11 cellular contexts compared by ENCODE assay signal in the genomic region with DNA sequence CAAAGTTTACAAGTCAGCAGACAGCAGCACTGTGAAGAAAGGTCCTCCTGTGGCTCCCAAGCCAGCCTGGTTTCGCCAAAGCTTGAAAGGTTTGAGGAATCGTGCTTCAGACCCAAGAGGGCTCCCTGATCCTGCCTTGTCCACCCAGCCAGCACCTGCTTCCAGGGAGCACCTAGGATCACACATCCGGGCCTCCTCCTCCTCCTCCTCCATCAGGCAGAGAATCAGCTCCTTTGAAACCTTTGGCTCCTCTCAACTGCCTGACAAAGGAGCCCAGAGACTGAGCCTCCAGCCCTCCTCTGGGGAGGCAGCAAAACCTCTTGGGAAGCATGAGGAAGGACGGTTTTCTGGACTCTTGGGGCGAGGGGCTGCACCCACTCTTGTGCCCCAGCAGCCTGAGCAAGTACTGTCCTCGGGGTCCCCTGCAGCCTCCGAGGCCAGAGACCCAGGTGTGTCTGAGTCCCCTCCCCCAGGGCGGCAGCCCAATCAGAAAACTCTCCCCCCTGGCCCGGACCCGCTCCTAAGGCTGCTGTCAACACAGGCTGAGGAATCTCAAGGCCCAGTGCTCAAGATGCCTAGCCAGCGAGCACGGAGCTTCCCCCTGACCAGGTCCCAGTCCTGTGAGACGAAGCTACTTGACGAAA. TPM values are rescaled to one million over a fixed set of nuclear protein-coding genes. Genes with fewer than 3 reads are reported as not detected.
A peak's percentile ranks its signal among the peaks of the same experiment; 100 is the strongest.
DNase-seq lines count a peak whose midpoint lies in the region; ATAC-seq, FAIRE-seq and TF ChIP-seq lines count a peak whose summit lies in the region.
"Had no signal": no experiment of that assay in that cellular context is flagged by ENCODE, and none has a peak within 500 bp of the region (broad histone marks: within the 10 kb centered on the region; RNA-seq: fewer than 3 reads in every experiment).

No MANE protein-coding gene starts in this region.

- no peaks in the 10 kb centered on the region for H3K27me3 ChIP-seq in GM06990 (replicated peaks; ENCODE audit: control insufficient read depth, insufficient read depth, low read length)
- H3K27me3 ChIP-seq in K562 (ENCODE audit: control insufficient read depth in 2 of 2, insufficient read depth in 2 of 2, low read length in 2 of 2): no peaks in the 10 kb centered on the region
- no peaks in the 10 kb centered on the region for H3K27me3 ChIP-seq in small intestine (ENCODE audit: control insufficient read depth in 2 of 2, insufficient read depth in 2 of 2, low read length in 2 of 2)

- no peak overlapping the region for H3K9ac ChIP-seq in K562 (ENCODE audit: insufficient read depth in 1 of 2, low read depth in 2 of 2, low read length in 2 of 2)

- H3K9me3 ChIP-seq in KOPT-K1 (ENCODE audit: insufficient read depth, low read length, poor library complexity, severe bottlenecking): no peaks in the 10 kb centered on the region
- no peaks in the 10 kb centered on the region for H3K9me3 ChIP-seq in K562 (replicated peaks; ENCODE audit: control insufficient read depth, insufficient read depth, low read depth, low read length)
- H3K9me3 ChIP-seq in small intestine (ENCODE audit: control insufficient read depth, low read depth): no peaks in the 10 kb centered on the region

- no peak for ATAC-seq in K562
- ATAC-seq in GM19351 (IDR thresholded peaks at IDR 0.05; ENCODE audit: unreplicated experiment): no peak

- no peak for DNase-seq in GM06990 (ENCODE audit: extremely low read depth, insufficient read length)
- DNase-seq in K562 (ENCODE audit: extremely low read depth in 1 of 4, low spot score in 3 of 4): no peak
- DNase-seq in small intestine: no peak
- no peak for DNase-seq in G401 (ENCODE audit: low spot score)
- no peak for DNase-seq in OCI-M1 (lab: John Stamatoyannopoulos, UW)
- no peak for DNase-seq in DMS53 treated with DMSO at 0.1 percent for 48 hours (lab: John Stamatoyannopoulos, UW; ENCODE audit: unreplicated experiment)
- DNase-seq: hypothalamus; NCI-H2029 treated with DMSO at 0.1 percent for 48 hours; stimulated activated CD4-positive, alpha-beta T cell treated with anti-CD3 and anti-CD28 coated beads, Interleukin-2, amount 100 ng/mL, for 24 hours had no signal

- H3K27ac ChIP-seq in KOPT-K1 (ENCODE audit: low read depth, low read length, poor library complexity, severe bottlenecking) (peak overlapping the region; percentile 98), K562 (ENCODE audit: extremely low read depth, low read depth, low read length) (no peak overlapping the region), small intestine (ENCODE audit: low read depth in 1 of 2, low read length in 1 of 2) (peak overlapping the region; percentile 42 to 85)

- no peak overlapping the region for H2AFZ ChIP-seq in K562 (ENCODE audit: low read depth, low read length)

- WGBS in K562 (ENCODE audit: insufficient coverage, low coverage, missing lambda C conversion rate): 32% methylated on average over 14 of the region's 14 CpGs
- 71 to 80% (median 74%) methylated on average over 14 of the region's 14 CpGs for WGBS in small intestine, 3 donors

- POLR2A ChIA-PET in K562 (lab: Yijun Ruan, JAX): interaction anchor here (0.7 to 1.6 kb wide), 2 partner anchors 9 to 10 kb away, joined by 4 to 5 read pairs; no protein-coding TSS in a partner anchor

- H3K36me3 ChIP-seq in GM06990 (ENCODE audit: control insufficient read depth, insufficient read depth, low read length): peaks cover 36% of the 10 kb centered on the region
- H3K36me3 ChIP-seq in KOPT-K1 (ENCODE audit: insufficient read depth, low read length): peaks cover 60% of the 10 kb centered on the region
- peaks cover 13% of the 10 kb centered on the region; the same call in 1 of the 3 replicates for H3K36me3 ChIP-seq in K562 (ENCODE audit: control insufficient read depth, insufficient read depth, low read length)
- no peaks in the 10 kb centered on the region for H3K36me3 ChIP-seq in small intestine (ENCODE audit: control insufficient read depth in 2 of 2, insufficient read depth in 2 of 2, low read length in 2 of 2)

- no peak overlapping the region for H3K4me2 ChIP-seq in K562 (ENCODE audit: insufficient read depth, low read length)

- no TSS peak for BruUV-seq in K562 (replicated peaks; lab: Mats Ljungman, UMichigan)

- TF ChIP-seq POLR2A in K562 (conservative IDR thresholded peaks at IDR 0.05): no peak

- no peaks in the 10 kb centered on the region for H3K4me1 ChIP-seq in K562 (replicated peaks in 1 of 2; ENCODE audit: control insufficient read depth in 2 of 2, insufficient read depth in 2 of 2, low read length in 2 of 2)
- no peaks in the 10 kb centered on the region for H3K4me1 ChIP-seq in small intestine (ENCODE audit: control insufficient read depth in 2 of 2, insufficient read depth in 1 of 2, low read depth in 1 of 2, low read length in 1 of 2)

- FAIRE-seq in K562 (lab: Jason Lieb, UNC) (no peak), small intestine (lab: Jason Lieb, UNC) (no peak)

- in situ Hi-C loops in K562 (cut with MboI): no loop called here
- in situ Hi-C loops in G401 (cut with HindIII; ENCODE audit: low sequenced_read_pairs): no loop called here

- intact Hi-C loops in K562 (cut with micrococcal nuclease): no loop called here

- H3K9me1 ChIP-seq in K562 (ENCODE audit: control insufficient read depth, insufficient read depth, low read length): no peaks in the 10 kb centered on the region

- no peak for TF ChIP-seq RAD21 in K562 (CRISPR knock-in tag; conservative IDR thresholded peaks at IDR 0.05 in 1 of 2, IDR thresholded peaks at IDR 0.05 in 1 of 2)

- H3K4me3 ChIP-seq in GM06990 (replicated peaks; ENCODE audit: low read depth, low read length): peak overlapping the region; percentile 73
- no peak overlapping the region for H3K4me3 ChIP-seq in K562
- H3K4me3 ChIP-seq in small intestine (ENCODE audit: low read depth in 1 of 2, low read length in 2 of 2): peak overlapping the region; percentile 38 to 51

- H3K79me2 ChIP-seq in K562 (ENCODE audit: control insufficient read depth, insufficient read depth, low read length): no peaks in the 10 kb centered on the region

- CTCF ChIA-PET in K562 (lab: Yijun Ruan, JAX; ENCODE audit: low intra/inter-chr PET ratio): no interaction called here

- no peak for TF ChIP-seq EP300 in K562 (IDR thresholded peaks at IDR 0.05; ENCODE audit: low read length)

- no peaks in the 10 kb centered on the region; the same call in 1 of the 2 replicates for H4K20me1 ChIP-seq in K562 (replicated peaks; ENCODE audit: control insufficient read depth, insufficient read depth, low read length)

- TF ChIP-seq CTCF in GM06990 (IDR thresholded peaks at IDR 0.05; ENCODE audit: insufficient read depth, low read length, poor library complexity, severe bottlenecking) (no peak), K562 (IDR thresholded peaks at IDR 0.05 in 2 of 3, conservative IDR thresholded peaks at IDR 0.05 in 1 of 3; ENCODE audit: insufficient read depth in 2 of 3, low read depth in 1 of 3, low read length in 3 of 3) (no peak)

TF ChIP-seq in K562, 482 proteins besides CTCF, POLR2A, EP300 and RAD21:
- TF ChIP-seq ZNF263 (CRISPR knock-in tag; IDR thresholded peaks at IDR 0.05; ENCODE audit: borderline replicate concordance) (peak; percentile 62; the same call in 1 of the 2 replicates), GATAD2B (IDR thresholded peaks at IDR 0.05; ENCODE audit: borderline replicate concordance) (no peak)

RNA-seq across cellular contexts. Expression of gene STARD5, which starts 24.2 kb away (rescaled TPM):
- total RNA-seq in K562 (2011; cell fraction: chromatin; rRNA removed; ENCODE audit: low replicate concordance): 15.5 and 16.0 TPM in 2 replicates
- total RNA-seq in K562 (2011; cell fraction: nucleolus; rRNA removed): 10.4 and 11.8 TPM in 2 replicates
- total RNA-seq in K562 (2011; cell fraction: nucleoplasm; rRNA removed): 14.9 and 15.2 TPM in 2 replicates
- total RNA-seq in K562 (2014; rRNA removed) (1.7 and 3.9 TPM in 2 replicates), K562 (2014; rRNA removed; fragmentation: Illumina TruSeq; extraction: Trizol) (2.0 and 2.1 TPM in 2 replicates), K562 (2015; rRNA removed; fragmentation: Illumina TruSeq; extraction: Trizol) (2.1 and 2.4 TPM in 2 replicates), K562 (2021) (3.1 and 3.6 TPM in 2 replicates)
- polyA plus RNA-seq in K562 (2011; rRNA removed) (4.8 and 5.7 TPM in 2 replicates), K562 (2014; fragmentation: Illumina TruSeq; extraction: Trizol) (3.8 and 4.4 TPM in 2 replicates), K562 (2014; fragmentation: Nextera tagmentation; extraction: Ambion mirVana) (1 to 10 TPM; 1.8 to 2.1 TPM), K562 (2014; rRNA removed) (2.2 and 2.5 TPM in 2 replicates), small intestine (10 to 100 TPM in 2 of 3 donors, 1 to 10 TPM in 1; 7.8 to 21.5 (median 12.1) TPM)
- polyA plus RNA-seq in K562 (2011; cell fraction: cytosol; rRNA removed): 5.5 and 5.9 TPM in 2 replicates
- polyA plus RNA-seq in K562 (2011; cell fraction: nucleus; rRNA removed): 11.6 and 22.7 TPM in 2 replicates
- polyA plus RNA-seq in K562 (2012): 2.4 and 2.7 TPM in 2 replicates
- 4.1 and 9.6 TPM in 2 replicates for polyA minus RNA-seq in K562 (2011; rRNA and poly(A)+ RNA removed)
- 0.73 and 2.3 TPM in 2 replicates for polyA minus RNA-seq in K562 (2011; cell fraction: cytosol; rRNA and poly(A)+ RNA removed)
- polyA minus RNA-seq in K562 (2011; cell fraction: nucleus; rRNA and poly(A)+ RNA removed): 6.4 and 7.9 TPM in 2 replicates
- total RNA-seq in G401 (2014; rRNA removed; shearing (Covaris generic)): not detected in 2 replicates
